1 cellular context compared by ENCODE assay signal in the genomic region with DNA sequence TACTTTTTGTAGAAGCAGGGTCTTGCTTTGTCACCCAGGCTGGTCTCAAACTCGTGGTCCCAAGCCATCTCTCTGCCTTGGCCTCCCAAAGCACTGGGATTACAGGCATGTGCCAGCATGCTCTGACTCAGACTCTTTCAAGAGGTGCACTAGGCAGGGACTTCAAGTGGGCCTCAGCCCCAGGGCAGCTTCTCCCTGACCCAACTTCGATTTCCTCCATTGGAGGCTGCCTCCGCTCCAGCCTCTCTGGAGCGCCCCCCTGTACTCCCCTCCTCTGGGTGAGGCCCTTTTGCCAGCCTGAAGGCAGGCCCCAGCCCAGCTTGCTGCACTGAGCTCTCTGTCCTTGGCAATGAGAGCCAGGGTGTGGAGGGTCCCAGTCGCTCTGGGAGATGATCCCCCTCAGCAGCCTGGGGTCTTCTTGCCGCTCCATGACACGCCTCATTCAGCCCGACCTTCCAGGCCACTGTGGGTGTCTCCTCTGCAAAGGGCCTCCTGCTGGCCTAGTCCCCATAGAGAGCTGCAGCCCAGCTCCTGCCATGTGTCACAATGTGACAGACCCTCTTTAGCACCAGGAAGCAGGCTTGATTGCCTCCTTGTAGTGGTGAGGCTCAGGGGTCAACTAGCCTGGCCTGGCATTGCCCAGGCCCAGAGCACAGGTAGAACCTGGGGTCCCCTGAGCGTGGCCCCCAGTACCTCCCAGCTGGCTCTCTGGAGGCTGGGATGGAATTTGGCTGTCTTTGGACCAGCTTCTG.
TF ChIP-seq lines count a peak whose summit lies in the region.

No MANE protein-coding gene starts in this region.

TF ChIP-seq in GM12878, 131 proteins besides CTCF, POLR2A, EP300 and RAD21:
- no peak for TF ChIP-seq PML (IDR thresholded peaks at IDR 0.05; ENCODE audit: low read length)
- TF ChIP-seq TCF3 (IDR thresholded peaks at IDR 0.05; ENCODE audit: borderline replicate concordance, insufficient read depth, low read depth, low read length): no peak
- TF ChIP-seq CEBPZ (IDR thresholded peaks at IDR 0.05; ENCODE audit: low read depth, low read length): no peak
- no peak for TF ChIP-seq SUZ12 (IDR thresholded peaks at IDR 0.05; ENCODE audit: unreplicated experiment)
- no peak for TF ChIP-seq RBBP5 (conservative IDR thresholded peaks at IDR 0.05)
- TF ChIP-seq MTA3 (IDR thresholded peaks at IDR 0.05; ENCODE audit: borderline replicate concordance, low read length): no peak
- no peak for TF ChIP-seq SP1 (IDR thresholded peaks at IDR 0.05; ENCODE audit: low read depth, low read length)
- TF ChIP-seq RFX5 (IDR thresholded peaks at IDR 0.05; ENCODE audit: low read depth, low read length): no peak
- no peak for TF ChIP-seq BCL11A (IDR thresholded peaks at IDR 0.05; ENCODE audit: low read depth, low read length)
- TF ChIP-seq GATAD2B (conservative IDR thresholded peaks at IDR 0.05; ENCODE audit: low read depth): no peak
- TF ChIP-seq MAX (IDR thresholded peaks at IDR 0.05; ENCODE audit: low read depth, low read length): no peak
